8 cellular contexts compared by ENCODE assay signal in genomic region chr6:36595168-36595818, GRCh38. TPM values are rescaled to one million over a fixed set of nuclear protein-coding genes. Genes with fewer than 3 reads are reported as not detected.
A peak's percentile ranks its signal among the peaks of the same experiment; 100 is the strongest.
DNase-seq lines count a peak whose midpoint lies in the region; ATAC-seq and TF ChIP-seq lines count a peak whose summit lies in the region.

No MANE protein-coding gene starts in this region.

- TF ChIP-seq CTCF in LNCaP clone FGC (IDR thresholded peaks at IDR 0.05; ENCODE audit: control insufficient read depth, extremely low read depth, insufficient read depth) (no peak), WERI-Rb-1 (IDR thresholded peaks at IDR 0.05; ENCODE audit: low read depth, low read length) (no peak), fibroblast of pulmonary artery (IDR thresholded peaks at IDR 0.05; ENCODE audit: low read length, missing control alignments) (no peak), neural progenitor cell (IDR thresholded peaks at IDR 0.05) (no peak)

- H2AFZ ChIP-seq in neural progenitor cell (replicated peaks): no peak overlapping the region

- DNase-seq in DMS114 treated with DMSO at 0.1 percent for 48 hours (lab: John Stamatoyannopoulos, UW; ENCODE audit: unreplicated experiment) (peak; percentile 72), LNCaP clone FGC (ENCODE audit: low read depth) (no peak), WERI-Rb-1 (peak; percentile 44), fibroblast of pulmonary artery (ENCODE audit: low read depth) (peak; percentile 75), neural progenitor cell (ENCODE audit: low spot score) (peak; percentile 43), 8988T (no peak), HuH-7.5 (ENCODE audit: low spot score) (no peak)

- H3K36me3 ChIP-seq in WERI-Rb-1: peaks cover 58% of the 10 kb centered on the region
- peaks cover 38% of the 10 kb centered on the region for H3K36me3 ChIP-seq in neural progenitor cell

- H3K9me3 ChIP-seq in WERI-Rb-1 (ENCODE audit: severe bottlenecking) (no peaks in the 10 kb centered on the region), neural progenitor cell (ENCODE audit: low read depth) (no peaks in the 10 kb centered on the region)

- peaks cover 23% of the 10 kb centered on the region for H3K27me3 Mint-ChIP-seq in neural progenitor cell (ENCODE audit: insufficient read depth, low read depth)

- H3K36me3 Mint-ChIP-seq in neural progenitor cell: peaks cover 49% of the 10 kb centered on the region

- peak overlapping the region; percentile 98 for H3K4me2 ChIP-seq in neural progenitor cell

- peaks cover 34% of the 10 kb centered on the region for H3K4me1 ChIP-seq in neural progenitor cell

- H3K27me3 ChIP-seq in WERI-Rb-1 (ENCODE audit: insufficient read depth, low read depth, severe bottlenecking) (no peaks in the 10 kb centered on the region), neural progenitor cell (no peaks in the 10 kb centered on the region)

- peak overlapping the region; percentile 100 for H3K4me3 Mint-ChIP-seq in neural progenitor cell

- peaks cover 79% of the 10 kb centered on the region for H3K79me2 ChIP-seq in neural progenitor cell (ENCODE audit: low read depth)

- peaks cover 59% of the 10 kb centered on the region for H4K20me1 ChIP-seq in neural progenitor cell (ENCODE audit: low read depth)

- H3K4me3 ChIP-seq in LNCaP clone FGC (ENCODE audit: low read depth, low read length) (peak overlapping the region; percentile 92), WERI-Rb-1 (ENCODE audit: low read depth, low read length) (peak overlapping the region; percentile 100), fibroblast of pulmonary artery (replicated peaks; ENCODE audit: low read depth, low read length) (peak overlapping the region; percentile 97), neural progenitor cell (peak overlapping the region; percentile 93)

- H3K27ac ChIP-seq in WERI-Rb-1: peak overlapping the region; percentile 99
- H3K27ac ChIP-seq in neural progenitor cell: peak overlapping the region; percentile 99

- H3K27ac Mint-ChIP-seq in neural progenitor cell: peak overlapping the region; percentile 100

- ATAC-seq in HG02623 (IDR thresholded peaks at IDR 0.05; ENCODE audit: unreplicated experiment): no peak

- peaks cover 46% of the 10 kb centered on the region for H3K4me1 Mint-ChIP-seq in neural progenitor cell

- H3K9ac ChIP-seq in neural progenitor cell: peak overlapping the region; percentile 99

- H3F3A ChIP-seq in neural progenitor cell (ENCODE audit: low read depth): peaks cover 74% of the 10 kb centered on the region

- peaks cover 4% of the 10 kb centered on the region for H3K9me3 Mint-ChIP-seq in neural progenitor cell

RNA-seq across cellular contexts. Expression of gene SRSF3, which starts 1.1 kb away (rescaled TPM):
- total RNA-seq in neural progenitor cell (ENCODE audit: low replicate concordance): 267 and 297 TPM in 2 replicates

RNA-seq across cellular contexts. Expression of gene STK38, which starts 48.0 kb away (rescaled TPM):
- 26.1 and 31.9 TPM in 2 replicates for total RNA-seq in neural progenitor cell (ENCODE audit: low replicate concordance)

Comparison
In these comparisons a context has a peak if more than half of its experiments do, and no peak if none do; other contexts are left out.
1. DNase-seq: peak in DMS114 treated with DMSO at 0.1 percent for 48 hours (single experiment), WERI-Rb-1 (single experiment), fibroblast of pulmonary artery (single experiment) and neural progenitor cell (single experiment); none in LNCaP clone FGC (single experiment), 8988T (single experiment) and HuH-7.5 (single experiment).
2. Peak in every context shown above with its lines, with median percentiles within 50 percentile points of each other: H3K4me3 ChIP-seq.